ENCODE assay signal across 23 cellular contexts in genomic region chr2:206920310-206920709, GRCh38. TPM values are rescaled to one million over a fixed set of nuclear protein-coding genes. Genes with fewer than 3 reads are reported as not detected.
"Had no signal": no experiment of that assay in that cellular context is flagged by ENCODE, and none has a peak within 500 bp of the region (broad histone marks: within the 10 kb centered on the region; RNA-seq: fewer than 3 reads in every experiment).

No MANE protein-coding gene starts in this region.

- H3K9me3 Mint-ChIP-seq: activated CD4-positive, alpha-beta T cell treated with anti-CD3 and anti-CD28 coated beads, Interleukin-2, amount 10 ng/mL, durations not matched to agents 24 days and 14 days; activated CD8-positive, alpha-beta T cell treated with anti-CD3 and anti-CD28 coated beads for 36 hours; activated naive CD8-positive, alpha-beta T cell treated with anti-CD3 and anti-CD28 coated beads, Interleukin-2, amount 10 ng/mL, durations not matched to agents 7 days and 5 days; activated T-cell treated with anti-CD3 and anti-CD28 coated beads, Interleukin-2, amount 50 U/mL, for 24 hours; activated T-helper 2 cell treated with anti-CD3 and anti-CD28 coated beads, Interferon-gamma antibody, Interleukin-2, Interleukin-4, amounts not matched to agents 10 μg/mL and 5 μg/mL and 100 μg/mL, durations not matched to agents 14 hours and 24 hours and 36 hours; stimulated activated naive CD8-positive, alpha-beta T cell treated with anti-CD3 and anti-CD28 coated beads, Interleukin-15, Interleukin-2, amounts not matched to agents 100 ng/mL and 50 ng/mL, for 24 hours had no signal

- H3K27me3 ChIP-seq: right atrium auricular region, transverse colon had no signal

- H3K4me3 ChIP-seq: left ventricle myocardium inferior, right atrium auricular region, transverse colon had no signal

- H3K4me3 Mint-ChIP-seq: activated CD4-positive, alpha-beta T cell treated with anti-CD3 and anti-CD28 coated beads, Interleukin-2, amount 10 ng/mL, durations not matched to agents 24 days and 14 days; activated CD8-positive, alpha-beta T cell treated with anti-CD3 and anti-CD28 coated beads for 36 hours; activated naive CD8-positive, alpha-beta T cell treated with anti-CD3 and anti-CD28 coated beads, Interleukin-2, amount 10 ng/mL, durations not matched to agents 7 days and 5 days; activated T-cell treated with anti-CD3 and anti-CD28 coated beads, Interleukin-2, amount 50 U/mL, for 24 hours; effector memory CD8-positive, alpha-beta T cell; stimulated activated naive CD8-positive, alpha-beta T cell treated with anti-CD3 and anti-CD28 coated beads, Interleukin-15, Interleukin-2, amounts not matched to agents 100 ng/mL and 50 ng/mL, for 24 hours had no signal

- H3K27ac Mint-ChIP-seq: activated CD4-positive, alpha-beta T cell treated with anti-CD3 and anti-CD28 coated beads, Interleukin-2, amount 10 ng/mL, durations not matched to agents 24 days and 14 days; activated CD8-positive, alpha-beta T cell treated with anti-CD3 and anti-CD28 coated beads for 36 hours; activated naive CD8-positive, alpha-beta T cell treated with anti-CD3 and anti-CD28 coated beads, Interleukin-2, amount 10 ng/mL, durations not matched to agents 7 days and 5 days; activated T-cell treated with anti-CD3 and anti-CD28 coated beads, Interleukin-2, amount 50 U/mL, for 24 hours; activated T-helper 2 cell treated with anti-CD3 and anti-CD28 coated beads, Interferon-gamma antibody, Interleukin-2, Interleukin-4, amounts not matched to agents 10 μg/mL and 5 μg/mL and 100 μg/mL, durations not matched to agents 14 hours and 24 hours and 36 hours; effector memory CD8-positive, alpha-beta T cell; progenitor cell of endocrine pancreas; stimulated activated naive CD8-positive, alpha-beta T cell treated with anti-CD3 and anti-CD28 coated beads, Interleukin-15, Interleukin-2, amounts not matched to agents 100 ng/mL and 50 ng/mL, for 24 hours had no signal

- H3K36me3 Mint-ChIP-seq: activated naive CD8-positive, alpha-beta T cell treated with anti-CD3 and anti-CD28 coated beads, Interleukin-2, amount 10 ng/mL, durations not matched to agents 7 days and 5 days had no signal

- H3K4me1 Mint-ChIP-seq: activated CD4-positive, alpha-beta T cell treated with anti-CD3 and anti-CD28 coated beads, Interleukin-2, amount 10 ng/mL, durations not matched to agents 24 days and 14 days; activated naive CD8-positive, alpha-beta T cell treated with anti-CD3 and anti-CD28 coated beads, Interleukin-2, amount 10 ng/mL, durations not matched to agents 7 days and 5 days had no signal

- H3K36me3 ChIP-seq: left ventricle myocardium inferior, right atrium auricular region, transverse colon had no signal

- ATAC-seq: activated CD8-positive, alpha-beta T cell treated with anti-CD3 and anti-CD28 coated beads for 36 hours; effector memory CD8-positive, alpha-beta T cell had no signal

- H3K9me3 ChIP-seq: left ventricle myocardium inferior, right atrium auricular region, transverse colon had no signal

- DNase-seq: activated CD4-positive, alpha-beta T cell treated with anti-CD3 and anti-CD28 coated beads, Interleukin-2, amount 10 ng/mL, durations not matched to agents 24 days and 14 days; activated CD8-positive, alpha-beta T cell treated with anti-CD3 and anti-CD28 coated beads for 36 hours; activated naive CD4-positive, alpha-beta T cell treated with Interleukin-2 at 50 U/mL for 16 hours; activated naive CD8-positive, alpha-beta T cell treated with anti-CD3 and anti-CD28 coated beads, Interleukin-2, amount 10 ng/mL, durations not matched to agents 7 days and 5 days; activated T-cell treated with anti-CD3 and anti-CD28 coated beads, Interleukin-2, amount 50 U/mL, for 24 hours; amygdala; effector memory CD8-positive, alpha-beta T cell; hippocampal formation; kidney; left ventricle myocardium inferior; transverse colon had no signal

- H3K4me1 ChIP-seq: foreskin keratinocyte, left ventricle myocardium inferior, right atrium auricular region, transverse colon had no signal

- H3K27ac ChIP-seq: foreskin keratinocyte, left ventricle myocardium inferior, right atrium auricular region, transverse colon had no signal

- FAIRE-seq: kidney, TTC549 had no signal

- H3K27me3 Mint-ChIP-seq: activated CD8-positive, alpha-beta T cell treated with anti-CD3 and anti-CD28 coated beads for 36 hours; activated naive CD8-positive, alpha-beta T cell treated with anti-CD3 and anti-CD28 coated beads, Interleukin-2, amount 10 ng/mL, durations not matched to agents 7 days and 5 days; progenitor cell of endocrine pancreas had no signal

RNA-seq across cellular contexts. Expression of gene CPO, which starts 19.0 kb away (rescaled TPM):
- total RNA-seq: activated CD4-positive, alpha-beta T cell treated with anti-CD3 and anti-CD28 coated beads, Interleukin-2, amount 10 ng/mL, durations not matched to agents 24 days and 14 days; activated CD8-positive, alpha-beta T cell treated with anti-CD3 and anti-CD28 coated beads for 36 hours; activated naive CD8-positive, alpha-beta T cell treated with anti-CD3 and anti-CD28 coated beads, Interleukin-2, amount 10 ng/mL, durations not matched to agents 7 days and 5 days; activated T-helper 2 cell treated with anti-CD3 and anti-CD28 coated beads, Interferon-gamma antibody, Interleukin-2, Interleukin-4, amounts not matched to agents 10 μg/mL and 5 μg/mL and 100 μg/mL, durations not matched to agents 14 hours and 24 hours and 36 hours; cardiac septum; dermis microvascular lymphatic vessel endothelial cell; foreskin keratinocyte; mammary epithelial cell; right atrium auricular region; skeletal muscle tissue; T-helper 2 cell treated with Interferon-gamma antibody and Interleukin-4, amounts not matched to agents 100 ng/mL and 5 ng/mL, for 36 hours; transverse colon had no signal
- polyA plus RNA-seq: fibroblast of lung, foreskin keratinocyte, mammary epithelial cell had no signal
